Comparison of ENCODE assay signal across 8 cellular contexts in genomic region chr2:100321881-100322820, GRCh38. TPM values are rescaled to one million over a fixed set of nuclear protein-coding genes. Genes with fewer than 3 reads are reported as not detected.
DNase-seq lines count a peak whose midpoint lies in the region; ATAC-seq and TF ChIP-seq lines count a peak whose summit lies in the region.

LONRF2 (minus strand) TSS chr2:100322501; CDS start chr2:100322093, 408 bp downstream.

- no peaks in the 10 kb centered on the region for H3K36me3 Mint-ChIP-seq in T-helper 1 cell treated with Interleukin-12 subunit alpha and Interleukin-12 subunit beta and Interleukin-4 antibody, amounts not matched to agents 30 μg/mL and 1 μg/mL, for 36 hours (ENCODE audit: low read depth)

- peak within 1 kb of the TSS; percentile 56 for H3K4me3 Mint-ChIP-seq in T-helper 1 cell treated with Interleukin-12 subunit alpha and Interleukin-12 subunit beta and Interleukin-4 antibody, amounts not matched to agents 30 μg/mL and 1 μg/mL, for 36 hours

- peak within 1 kb of the TSS; percentile 25 for H3K4me3 ChIP-seq in lower leg skin (ENCODE audit: low read depth, poor library complexity, severe bottlenecking)

- DNase-seq in T-helper 1 cell (no peak), NCI-H510A treated with DMSO at 0.1 percent for 48 hours (lab: John Stamatoyannopoulos, UW) (peak; percentile 42), lower leg skin (ENCODE audit: low spot score in 2 of 2) (no peak), superior temporal gyrus (ENCODE audit: extremely low spot score) (peak; percentile 37), KBM-7 (no peak)

- H3K27ac Mint-ChIP-seq in T-helper 1 cell treated with Interleukin-12 subunit alpha and Interleukin-12 subunit beta and Interleukin-4 antibody, amounts not matched to agents 30 μg/mL and 1 μg/mL, for 36 hours, result no peak within 1 kb of the TSS

- peaks cover 17% of the 10 kb centered on the region for H3K9me3 Mint-ChIP-seq in T-helper 1 cell treated with Interleukin-12 subunit alpha and Interleukin-12 subunit beta and Interleukin-4 antibody, amounts not matched to agents 30 μg/mL and 1 μg/mL, for 36 hours

- H3K4me1 Mint-ChIP-seq in T-helper 1 cell treated with Interleukin-12 subunit alpha and Interleukin-12 subunit beta and Interleukin-4 antibody, amounts not matched to agents 30 μg/mL and 1 μg/mL, for 36 hours (ENCODE audit: low read depth), result peaks cover 2% of the 10 kb centered on the region

- WGBS in lower leg skin, 2 donors, result 4 to 26% methylated on average over 4 to 23 of the region's 110 CpGs

- intact Hi-C loops in lower leg skin (cut with DNase I; ENCODE audit: low total_unique reads), result no loop called here

- peak within 1 kb of the TSS; percentile 47 for H3K27ac ChIP-seq in cingulate gyrus (ENCODE audit: low read depth, low read length)

- no peak for TF ChIP-seq CTCF in lower leg skin (IDR thresholded peaks at IDR 0.05)

- TF ChIP-seq POLR2A in lower leg skin (IDR thresholded peaks at IDR 0.05), result no peak

- H3K27me3 Mint-ChIP-seq in T-helper 1 cell treated with Interleukin-12 subunit alpha and Interleukin-12 subunit beta and Interleukin-4 antibody, amounts not matched to agents 30 μg/mL and 1 μg/mL, for 36 hours (ENCODE audit: low read depth), result peaks cover 67% of the 10 kb centered on the region

- in situ Hi-C loops in KBM-7 (cut with MboI; ENCODE audit: low pct_unique_long_range_greater_than_20kb, low sequenced_read_pairs), result no loop called here

- no peak for ATAC-seq in HG03432 (IDR thresholded peaks at IDR 0.05; ENCODE audit: unreplicated experiment)

RNA-seq across cellular contexts. Expression of gene LONRF2, which starts in this region (rescaled TPM):
- total RNA-seq in lower leg skin, result 1 to 10 TPM in 2 of 4 donors, under 1 TPM in 2; 0.38 to 2.6 (median 1.1) TPM

Comparison
In these comparisons a context has a peak if more than half of its experiments do, and no peak if none do; other contexts are left out.
1. DNase-seq: peak in NCI-H510A treated with DMSO at 0.1 percent for 48 hours (single experiment) and superior temporal gyrus (single experiment); none in T-helper 1 cell (0 of 5), lower leg skin (0 of 2) and KBM-7 (single experiment).